18 cellular contexts compared by ENCODE assay signal in the genomic region with DNA sequence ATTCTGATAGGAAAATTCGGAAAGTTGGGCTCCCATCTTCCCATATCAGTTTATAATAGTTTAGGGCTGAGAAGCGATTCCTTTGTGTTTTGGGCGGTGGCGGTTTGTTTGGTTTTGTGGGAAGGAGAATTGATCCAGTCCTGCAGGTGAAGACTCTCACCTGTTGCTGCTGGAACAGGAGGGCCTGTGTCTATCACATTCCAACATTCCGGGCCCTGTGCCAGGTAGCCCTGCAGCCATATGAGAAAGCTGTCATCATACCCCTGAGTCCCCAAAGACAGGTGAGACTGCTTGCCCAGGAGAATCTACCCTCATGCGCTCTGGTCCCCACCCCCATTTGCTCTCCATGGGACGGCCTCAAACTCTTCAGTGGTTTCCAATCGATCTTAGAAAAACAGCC.
DNase-seq lines count a peak whose midpoint lies in the region; ATAC-seq, FAIRE-seq and TF ChIP-seq lines count a peak whose summit lies in the region.
"Had no signal": no experiment of that assay in that cellular context is flagged by ENCODE, and none has a peak within 500 bp of the region (broad histone marks: within the 10 kb centered on the region; RNA-seq: fewer than 3 reads in every experiment).

No MANE protein-coding gene starts in this region.

- H3K4me1 ChIP-seq in prostate gland (replicated peaks), result no peaks in the 10 kb centered on the region
- H3K4me1 ChIP-seq: BE2C had no signal

- no peak for TF ChIP-seq EP300 in Ishikawa (IDR thresholded peaks at IDR 0.05; ENCODE audit: borderline replicate concordance)

- H3K27me3 Mint-ChIP-seq in effector memory CD8-positive, alpha-beta T cell, result no peaks in the 10 kb centered on the region
- H3K27me3 Mint-ChIP-seq: activated CD4-positive, alpha-beta T cell treated with anti-CD3 and anti-CD28 coated beads for 36 hours; activated naive CD8-positive, alpha-beta T cell; naive thymus-derived CD4-positive, alpha-beta T cell had no signal

- TF ChIP-seq CTCF in prostate gland (IDR thresholded peaks at IDR 0.05), result no peak

- intact Hi-C loops in prostate gland (cut with DNase I), result no loop called here

- no peak for TF ChIP-seq RAD21 in Ishikawa (IDR thresholded peaks at IDR 0.05; ENCODE audit: low read depth)

- peaks cover 62 to 78% of the 10 kb centered on the region in 2 donors for H3K4me1 Mint-ChIP-seq in effector memory CD8-positive, alpha-beta T cell (ENCODE audit: low read depth in 2 of 2)

- no peak for TF ChIP-seq POLR2A in prostate gland (IDR thresholded peaks at IDR 0.05)

- FAIRE-seq in urothelium cell line (lab: Jason Lieb, UNC), result no peak

- no peak overlapping the region for H3K27ac ChIP-seq in prostate gland

- no peak for ATAC-seq in effector memory CD8-positive, alpha-beta T cell (replicated peaks)
- no peak for ATAC-seq in GM21786 (IDR thresholded peaks at IDR 0.05; ENCODE audit: unreplicated experiment)
- no peak for ATAC-seq in GM19035 (IDR thresholded peaks at IDR 0.05; ENCODE audit: unreplicated experiment)
- ATAC-seq: activated CD4-positive, alpha-beta T cell treated with anti-CD3 and anti-CD28 coated beads for 36 hours; left ventricle myocardium superior; naive thymus-derived CD4-positive, alpha-beta T cell had no signal

- H3K36me3 Mint-ChIP-seq in effector memory CD8-positive, alpha-beta T cell (ENCODE audit: insufficient read depth), result peaks cover 64% of the 10 kb centered on the region
- H3K36me3 Mint-ChIP-seq: activated naive CD8-positive, alpha-beta T cell had no signal

- H3K4me3 Mint-ChIP-seq in effector memory CD8-positive, alpha-beta T cell, result no peak overlapping the region
- H3K4me3 Mint-ChIP-seq: activated CD4-positive, alpha-beta T cell treated with anti-CD3 and anti-CD28 coated beads for 36 hours; activated naive CD8-positive, alpha-beta T cell; naive thymus-derived CD4-positive, alpha-beta T cell; T-helper 2 cell treated with Interferon-gamma antibody and Interleukin-4, amounts not matched to agents 5 μg/mL and 100 μg/mL, for 36 hours had no signal

- 45% methylated on average over 8 of the region's 8 CpGs for WGBS in prostate gland

- H3K9me3 Mint-ChIP-seq in effector memory CD8-positive, alpha-beta T cell, result no peaks in the 10 kb centered on the region
- H3K9me3 Mint-ChIP-seq: T-helper 2 cell treated with Interferon-gamma antibody and Interleukin-4, amounts not matched to agents 5 μg/mL and 100 μg/mL, for 36 hours had no signal

- H3K9me3 ChIP-seq in prostate gland, result no peaks in the 10 kb centered on the region
- H3K9me3 ChIP-seq: BE2C had no signal

- peak overlapping the region; percentile 83 to 92 for H3K27ac Mint-ChIP-seq in effector memory CD8-positive, alpha-beta T cell
- H3K27ac Mint-ChIP-seq: activated CD4-positive, alpha-beta T cell treated with anti-CD3 and anti-CD28 coated beads for 36 hours; activated naive CD8-positive, alpha-beta T cell; naive thymus-derived CD4-positive, alpha-beta T cell; T-helper 2 cell treated with Interferon-gamma antibody and Interleukin-4, amounts not matched to agents 5 μg/mL and 100 μg/mL, for 36 hours had no signal

- no peaks in the 10 kb centered on the region for H3K27me3 ChIP-seq in prostate gland (replicated peaks; ENCODE audit: insufficient read depth)
- H3K27me3 ChIP-seq: BE2C had no signal

- DNase-seq in NCI-H510A (lab: John Stamatoyannopoulos, UW) (peak; percentile 48), prostate gland (ENCODE audit: low spot score) (peak; percentile 14), urothelium cell line (ENCODE audit: low spot score) (no peak)
- no peak for DNase-seq in effector memory CD8-positive, alpha-beta T cell
- DNase-seq: activated CD4-positive, alpha-beta T cell treated with anti-CD3 and anti-CD28 coated beads for 36 hours; activated T-cell treated with anti-CD3 and anti-CD28 coated beads for 4 hours; BE2C; DMS79; left ventricle myocardium superior; naive thymus-derived CD4-positive, alpha-beta T cell; NCI-H1930; SIG-M5; stimulated activated CD4-positive, alpha-beta T cell treated with anti-CD3 and anti-CD28 coated beads, Interleukin-12 subunit alpha, Interleukin-12 subunit beta, amount 100 ng/mL, for 4 hours had no signal

- H3K36me3 ChIP-seq in prostate gland, result no peaks in the 10 kb centered on the region
- H3K36me3 ChIP-seq: BE2C had no signal

- no peak overlapping the region for H3K4me3 ChIP-seq in prostate gland

TF ChIP-seq in Ishikawa, 13 proteins besides CTCF, POLR2A, EP300 and RAD21:
- TF ChIP-seq TEAD4 (IDR thresholded peaks at IDR 0.05) (peak; percentile 89), NFIC (IDR thresholded peaks at IDR 0.05) (peak; percentile 85), USF1 (IDR thresholded peaks at IDR 0.05) (no peak), CEBPB (IDR thresholded peaks at IDR 0.05) (no peak), TCF12 (IDR thresholded peaks at IDR 0.05; ENCODE audit: low read depth) (peak; percentile 66)
- TF ChIP-seq, protein P1, sequence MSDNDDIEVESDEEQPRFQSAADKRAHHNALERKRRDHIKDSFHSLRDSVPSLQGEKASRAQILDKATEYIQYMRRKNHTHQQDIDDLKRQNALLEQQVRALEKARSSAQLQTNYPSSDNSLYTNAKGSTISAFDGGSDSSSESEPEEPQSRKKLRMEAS (IDR thresholded peaks at IDR 0.05), result peak; percentile 31; the same call in 1 of the 2 replicates

Comparison
In these comparisons a context has a peak if more than half of its experiments do, and no peak if none do; other contexts are left out.
1. DNase-seq: peak in NCI-H510A (single experiment) and prostate gland (single experiment); none in effector memory CD8-positive, alpha-beta T cell (0 of 3) and urothelium cell line (single experiment).